8 cellular contexts compared by ENCODE assay signal in the genomic region with DNA sequence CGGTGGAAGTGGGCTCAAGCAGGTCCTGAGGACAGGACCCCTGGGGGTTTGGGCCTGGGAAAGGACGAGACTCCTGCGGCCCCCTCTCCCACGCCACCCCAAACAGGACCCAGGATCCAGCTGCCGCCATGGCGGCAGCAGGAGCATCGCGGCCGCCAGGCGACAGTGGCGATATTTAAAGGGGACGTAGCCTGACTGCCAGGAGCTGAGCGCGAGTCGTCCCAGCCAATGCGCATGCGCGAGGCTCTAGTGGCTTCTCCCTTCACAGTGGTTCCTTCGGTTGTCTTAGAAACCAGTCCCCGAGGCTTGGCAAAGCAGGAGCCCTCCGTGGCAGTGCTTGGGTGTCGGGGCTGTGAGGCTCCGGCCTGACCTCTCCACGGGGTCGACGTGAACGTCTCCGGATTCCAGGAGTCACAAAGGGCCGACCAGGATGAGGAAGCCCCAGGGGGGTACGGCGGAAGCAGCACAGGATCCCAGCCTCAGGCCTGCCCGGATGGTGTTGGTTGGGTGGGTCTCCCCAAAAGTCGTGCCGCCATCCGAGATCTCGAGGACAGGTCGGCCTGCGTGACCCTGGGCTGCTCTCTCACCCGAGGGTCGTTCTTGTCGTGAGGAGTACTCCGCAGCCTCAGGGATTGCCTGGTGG.
DNase-seq lines count a peak whose midpoint lies in the region; ATAC-seq and TF ChIP-seq lines count a peak whose summit lies in the region.
"Not testable (repeated sequence)": the region's sequence is repeated elsewhere in the genome, so short reads cannot be mapped to it uniquely, and the experiment has no call there.

No MANE protein-coding gene starts in this region.

- H3K27me3 ChIP-seq in heart left ventricle; psoas muscle (ENCODE audit: insufficient read depth in 3 of 3, low read length in 2 of 3): not testable (repeated sequence)

- not testable (repeated sequence) for TF ChIP-seq POLR2A in heart left ventricle (IDR thresholded peaks at IDR 0.05)

- H3K4me3 ChIP-seq in heart left ventricle, psoas muscle: not testable (repeated sequence)

- WGBS in heart left ventricle, 4 donors: no CpG with 5 or more reads among the region's 42 CpGs
- WGBS in psoas muscle, 3 donors: no CpG with 5 or more reads among the region's 42 CpGs

- H3K9me3 ChIP-seq in heart left ventricle, psoas muscle: not testable (repeated sequence)

- not testable (repeated sequence) for H3K27ac ChIP-seq in heart left ventricle, psoas muscle

- H3K4me1 ChIP-seq in heart left ventricle, psoas muscle: not testable (repeated sequence)

- DNase-seq in heart left ventricle, psoas muscle: not testable (repeated sequence)

- H3K36me3 ChIP-seq in heart left ventricle; psoas muscle (ENCODE audit: insufficient read depth in 1 of 2, low read depth in 1 of 2): not testable (repeated sequence)

- ATAC-seq in GM18502 (IDR thresholded peaks at IDR 0.05; ENCODE audit: poor library complexity, unreplicated experiment) (peak; percentile 77), GM19351 (IDR thresholded peaks at IDR 0.05; ENCODE audit: unreplicated experiment) (peak; percentile 85), GM21717 (IDR thresholded peaks at IDR 0.05; ENCODE audit: unreplicated experiment) (peak; percentile 80), HG02938 (IDR thresholded peaks at IDR 0.05; ENCODE audit: unreplicated experiment) (peak; percentile 81), HG03432 (IDR thresholded peaks at IDR 0.05; ENCODE audit: unreplicated experiment) (peak; percentile 88), heart left ventricle (peak; percentile 67 to 94 (median 92)), psoas muscle (peak; percentile 84 to 94 (median 90))
- ATAC-seq in activated CD4-positive, CD25-positive, alpha-beta regulatory T cell treated with anti-CD3 and anti-CD28 coated beads, Interleukin-2, amount 50 U/mL, for 24 hours: peak; percentile 79 to 81

- intact Hi-C loops in heart left ventricle (cut with DNase I); psoas muscle (cut with DNase I): not testable (repeated sequence)

- TF ChIP-seq CTCF in heart left ventricle (IDR thresholded peaks at IDR 0.05); psoas muscle (IDR thresholded peaks at IDR 0.05): not testable (repeated sequence)
